Comparison of ENCODE assay signal across 17 cellular contexts in genomic region chr3:66593978-66594377, GRCh38.
DNase-seq lines count a peak whose midpoint lies in the region; ATAC-seq, FAIRE-seq and TF ChIP-seq lines count a peak whose summit lies in the region.
"Had no signal": no experiment of that assay in that cellular context is flagged by ENCODE, and none has a peak within 500 bp of the region (broad histone marks: within the 10 kb centered on the region; RNA-seq: fewer than 3 reads in every experiment).

No MANE protein-coding gene starts in this region.

- FAIRE-seq in bronchial epithelial cell (lab: Jason Lieb, UNC) = peak; percentile 52
- FAIRE-seq in frontal cortex (lab: Jason Lieb, UNC) = no peak
- FAIRE-seq: islet of Langerhans had no signal

- TF ChIP-seq CTCF in BJ (IDR thresholded peaks at IDR 0.05; ENCODE audit: insufficient read depth, low read depth, low read length) = no peak
- no peak for TF ChIP-seq CTCF in LNCaP clone FGC (IDR thresholded peaks at IDR 0.05; ENCODE audit: control insufficient read depth, extremely low read depth, insufficient read depth)
- no peak for TF ChIP-seq CTCF in bronchial epithelial cell (IDR thresholded peaks at IDR 0.05; ENCODE audit: insufficient read depth, low read length, severe bottlenecking)
- TF ChIP-seq CTCF in prostate gland (IDR thresholded peaks at IDR 0.05) = no peak

- H3K4me1 ChIP-seq in prostate gland (replicated peaks) = peaks cover 5% of the 10 kb centered on the region

- H3K4me1 Mint-ChIP-seq in activated T-cell treated with anti-CD3 and anti-CD28 coated beads, Interleukin-2, amount 50 U/mL, for 72 hours (ENCODE audit: low read depth) = no peaks in the 10 kb centered on the region

- DNase-seq in BJ (ENCODE audit: low read depth) = peak; percentile 85
- DNase-seq in LNCaP clone FGC (ENCODE audit: low read depth) = peak; percentile 48
- DNase-seq in bronchial epithelial cell (ENCODE audit: low read depth) = peak; percentile 99
- DNase-seq in left colon = no peak
- DNase-seq in frontal cortex (ENCODE audit: low spot score in 2 of 2) = no peak
- DNase-seq in activated T-cell treated with anti-CD3 and anti-CD28 coated beads, Interleukin-2, amount 50 U/mL, for 72 hours = no peak
- DNase-seq in COLO829 (ENCODE audit: low spot score) = no peak
- no peak for DNase-seq in prostate gland (ENCODE audit: low spot score)
- DNase-seq: activated CD4-positive, alpha-beta T cell treated with anti-CD3 and anti-CD28 coated beads, Interleukin-2, amount 50 U/mL, for 48 hours; activated naive CD4-positive, alpha-beta T cell treated with Interleukin-2 at 50 U/mL for 16 hours; CD4-positive, alpha-beta T cell; dorsolateral prefrontal cortex; NCI-H526; stimulated activated CD4-positive, alpha-beta T cell treated with anti-CD3 and anti-CD28 coated beads, Interleukin-1b, Interleukin-23, amount 100 ng/mL, for 48 hours; T-helper 1 cell had no signal

- H3K27me3 Mint-ChIP-seq in activated T-cell treated with anti-CD3 and anti-CD28 coated beads, Interleukin-2, amount 50 U/mL, for 72 hours (ENCODE audit: low read depth) = no peaks in the 10 kb centered on the region

- no peak overlapping the region for H3K4me3 Mint-ChIP-seq in activated T-cell treated with anti-CD3 and anti-CD28 coated beads, Interleukin-2, amount 50 U/mL, for 72 hours
- H3K4me3 Mint-ChIP-seq: CD4-positive, alpha-beta T cell; stimulated activated naive CD8-positive, alpha-beta T cell treated with anti-CD3 and anti-CD28 coated beads, Interleukin-15, Interleukin-2, amounts not matched to agents 100 ng/mL and 50 ng/mL, for 24 hours had no signal

- no peak for TF ChIP-seq POLR2A in prostate gland (IDR thresholded peaks at IDR 0.05)

- H3K36me3 ChIP-seq in BJ (ENCODE audit: control insufficient read depth, insufficient read depth, low read length) = no peaks in the 10 kb centered on the region
- H3K36me3 ChIP-seq in bronchial epithelial cell (ENCODE audit: control insufficient read depth, insufficient read depth, low read length) = no peaks in the 10 kb centered on the region
- H3K36me3 ChIP-seq in prostate gland = no peaks in the 10 kb centered on the region

- no peaks in the 10 kb centered on the region for H3K9me3 ChIP-seq in prostate gland

- POLR2A ChIA-PET in BJ (lab: Charles Lee) = no interaction called here

- no peak overlapping the region for H3K27ac Mint-ChIP-seq in activated T-cell treated with anti-CD3 and anti-CD28 coated beads, Interleukin-2, amount 50 U/mL, for 72 hours
- H3K27ac Mint-ChIP-seq: CD4-positive, alpha-beta T cell; stimulated activated naive CD8-positive, alpha-beta T cell treated with anti-CD3 and anti-CD28 coated beads, Interleukin-15, Interleukin-2, amounts not matched to agents 100 ng/mL and 50 ng/mL, for 24 hours had no signal

- H3K27me3 ChIP-seq in BJ (ENCODE audit: control insufficient read depth, insufficient read depth, low read length) (no peaks in the 10 kb centered on the region), bronchial epithelial cell (ENCODE audit: control insufficient read depth, insufficient read depth, low read length) (no peaks in the 10 kb centered on the region), prostate gland (replicated peaks; ENCODE audit: insufficient read depth) (no peaks in the 10 kb centered on the region)
- H3K27me3 ChIP-seq: dorsolateral prefrontal cortex had no signal

- H3K36me3 Mint-ChIP-seq in activated T-cell treated with anti-CD3 and anti-CD28 coated beads, Interleukin-2, amount 50 U/mL, for 72 hours (ENCODE audit: insufficient read depth in 2 of 2) = no peaks in the 10 kb centered on the region

- intact Hi-C loops in left colon (cut with DNase I, micrococcal nuclease) = no loop called here
- intact Hi-C loops in prostate gland (cut with DNase I) = no loop called here

- H3K27ac ChIP-seq in prostate gland = no peak overlapping the region
- H3K27ac ChIP-seq: dorsolateral prefrontal cortex had no signal

- H3K9me3 Mint-ChIP-seq in activated T-cell treated with anti-CD3 and anti-CD28 coated beads, Interleukin-2, amount 50 U/mL, for 72 hours = no peaks in the 10 kb centered on the region
- H3K9me3 Mint-ChIP-seq: CD4-positive, alpha-beta T cell; stimulated activated naive CD8-positive, alpha-beta T cell treated with anti-CD3 and anti-CD28 coated beads, Interleukin-15, Interleukin-2, amounts not matched to agents 100 ng/mL and 50 ng/mL, for 24 hours had no signal

- ATAC-seq in left colon = peak; percentile 62
- no peak for ATAC-seq in activated T-cell treated with anti-CD3 and anti-CD28 coated beads, Interleukin-2, amount 50 U/mL, for 72 hours (replicated peaks in 1 of 2)

- 50% methylated on average over 1 of the region's 1 CpG for WGBS in prostate gland

- H3K4me3 ChIP-seq in BJ (ENCODE audit: low read depth, low read length) = no peak overlapping the region
- H3K4me3 ChIP-seq in LNCaP clone FGC (ENCODE audit: low read depth, low read length) = no peak overlapping the region
- no peak overlapping the region for H3K4me3 ChIP-seq in bronchial epithelial cell (ENCODE audit: low read depth, low read length)
- no peak overlapping the region for H3K4me3 ChIP-seq in prostate gland
- H3K4me3 ChIP-seq: dorsolateral prefrontal cortex had no signal

- CTCF ChIA-PET in BJ (lab: Yijun Ruan, JAX) = no interaction called here

Comparison
In these comparisons a context has a peak if more than half of its experiments do, and no peak if none do; other contexts are left out.
1. DNase-seq: peak in BJ (single experiment), LNCaP clone FGC (single experiment) and bronchial epithelial cell (single experiment); none in left colon (0 of 2), frontal cortex (0 of 2), activated T-cell treated with anti-CD3 and anti-CD28 coated beads, Interleukin-2, amount 50 U/mL, for 72 hours (0 of 2), COLO829 (single experiment) and prostate gland (single experiment).